Comparison of ENCODE assay signal across 39 cellular contexts in the genomic region with DNA sequence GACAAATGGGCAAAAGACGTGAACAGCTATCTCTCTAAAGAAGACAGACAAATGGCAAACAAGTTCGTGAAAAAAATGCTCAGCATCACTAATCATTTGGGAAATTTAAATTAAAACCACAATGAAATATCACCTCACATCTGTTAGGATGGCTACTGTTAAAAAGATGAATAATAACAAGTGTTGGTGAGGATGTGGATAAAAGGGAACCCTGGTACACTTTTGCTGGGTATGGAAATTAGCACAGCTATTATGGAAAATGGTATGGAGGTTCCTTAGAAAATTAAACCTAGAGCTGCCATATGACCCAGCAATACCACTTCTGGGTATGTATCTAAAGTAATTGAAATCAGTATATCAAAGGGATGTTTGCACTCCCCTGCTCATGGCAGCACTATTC. TPM values are rescaled to one million over a fixed set of nuclear protein-coding genes. Genes with fewer than 3 reads are reported as not detected.
"Had no signal": no experiment of that assay in that cellular context is flagged by ENCODE, and none has a peak within 500 bp of the region (broad histone marks: within the 10 kb centered on the region; RNA-seq: fewer than 3 reads in every experiment).

No MANE protein-coding gene starts in this region.

- H3K4me1 ChIP-seq: ascending aorta had no signal

- H3K4me3 ChIP-seq: ascending aorta, cardiac muscle cell had no signal

- H3K4me1 Mint-ChIP-seq: activated B cell treated with CpG ODN at 0.5 μM for 24 hours; activated CD4-positive, alpha-beta T cell treated with anti-CD3 and anti-CD28 coated beads, Interleukin-2, amount 10 ng/mL, durations not matched to agents 24 days and 14 days; activated naive CD4-positive, alpha-beta T cell treated with anti-CD3 and anti-CD28 coated beads, Interleukin-2, amount 10 ng/mL, durations not matched to agents 7 days and 5 days; activated naive CD4-positive, alpha-beta T cell treated with anti-CD3 and anti-CD28 coated beads, Interleukin-2, amount 50 U/mL, for 24 hours; activated naive CD8-positive, alpha-beta T cell treated with anti-CD3 and anti-CD28 coated beads, Interleukin-2, amount 10 ng/mL, durations not matched to agents 7 days and 5 days; activated naive CD8-positive, alpha-beta T cell treated with anti-CD3 and anti-CD28 coated beads, Interleukin-2, amount 50 U/mL, for 24 hours; brain; central memory CD8-positive, alpha-beta T cell had no signal

- H3K36me3 ChIP-seq: ascending aorta, cardiac muscle cell had no signal

- ATAC-seq: activated CD8-positive, alpha-beta T cell treated with anti-CD3 and anti-CD28 coated beads for 36 hours; activated naive CD8-positive, alpha-beta T cell treated with anti-CD3 and anti-CD28 coated beads, Interleukin-2, amount 50 U/mL, for 24 hours; activated T-cell treated with anti-CD3 and anti-CD28 coated beads, Interleukin-2, amount 50 U/mL, for 4 hours had no signal

- H3K27ac ChIP-seq: ascending aorta, cardiac muscle cell, VCaP had no signal

- H3K27ac Mint-ChIP-seq: activated B cell treated with CpG ODN at 0.5 μM for 24 hours; activated CD4-positive, alpha-beta memory T cell treated with anti-CD3 and anti-CD28 coated beads for 36 hours; activated CD4-positive, alpha-beta T cell treated with anti-CD3 and anti-CD28 coated beads, Interleukin-2, amount 10 ng/mL, durations not matched to agents 24 days and 14 days; activated CD8-positive, alpha-beta T cell treated with anti-CD3 and anti-CD28 coated beads for 36 hours; activated naive CD4-positive, alpha-beta T cell treated with anti-CD3 and anti-CD28 coated beads, Interleukin-2, amount 10 ng/mL, durations not matched to agents 7 days and 5 days; activated naive CD4-positive, alpha-beta T cell treated with anti-CD3 and anti-CD28 coated beads, Interleukin-2, amount 50 U/mL, for 24 hours; activated naive CD8-positive, alpha-beta T cell; activated naive CD8-positive, alpha-beta T cell treated with anti-CD3 and anti-CD28 coated beads, Interleukin-2, amount 10 ng/mL, durations not matched to agents 7 days and 5 days; activated naive CD8-positive, alpha-beta T cell treated with anti-CD3 and anti-CD28 coated beads, Interleukin-2, amount 50 U/mL, for 24 hours; activated T-helper 2 cell treated with anti-CD3 and anti-CD28 coated beads, Interferon-gamma antibody, Interleukin-2, Interleukin-4, amounts not matched to agents 10 μg/mL and 5 μg/mL and 100 μg/mL, durations not matched to agents 14 hours and 24 hours and 36 hours; brain; T-helper 1 cell treated with Interleukin-12 subunit alpha and Interleukin-12 subunit beta and Interleukin-4 antibody, amounts not matched to agents 30 μg/mL and 1 μg/mL, for 36 hours; T-helper 2 cell treated with Interferon-gamma antibody and Interleukin-4, amounts not matched to agents 5 μg/mL and 100 μg/mL, for 36 hours had no signal

- H3K4me3 Mint-ChIP-seq: activated B cell treated with CpG ODN at 0.5 μM for 24 hours; activated CD4-positive, alpha-beta memory T cell treated with anti-CD3 and anti-CD28 coated beads for 36 hours; activated CD4-positive, alpha-beta T cell treated with anti-CD3 and anti-CD28 coated beads, Interleukin-2, amount 10 ng/mL, durations not matched to agents 24 days and 14 days; activated CD8-positive, alpha-beta T cell treated with anti-CD3 and anti-CD28 coated beads for 36 hours; activated naive CD4-positive, alpha-beta T cell treated with anti-CD3 and anti-CD28 coated beads, Interleukin-2, amount 10 ng/mL, durations not matched to agents 7 days and 5 days; activated naive CD4-positive, alpha-beta T cell treated with anti-CD3 and anti-CD28 coated beads, Interleukin-2, amount 50 U/mL, for 24 hours; activated naive CD8-positive, alpha-beta T cell; activated naive CD8-positive, alpha-beta T cell treated with anti-CD3 and anti-CD28 coated beads, Interleukin-2, amount 10 ng/mL, durations not matched to agents 7 days and 5 days; activated naive CD8-positive, alpha-beta T cell treated with anti-CD3 and anti-CD28 coated beads, Interleukin-2, amount 50 U/mL, for 24 hours; activated T-cell treated with anti-CD3 and anti-CD28 coated beads, Interleukin-2, amount 50 U/mL, for 4 hours; brain; central memory CD8-positive, alpha-beta T cell; T-helper 1 cell treated with Interleukin-12 subunit alpha and Interleukin-12 subunit beta and Interleukin-4 antibody, amounts not matched to agents 30 μg/mL and 1 μg/mL, for 36 hours; T-helper 2 cell treated with Interferon-gamma antibody and Interleukin-4, amounts not matched to agents 5 μg/mL and 100 μg/mL, for 36 hours had no signal

- DNase-seq: activated B cell treated with CpG ODN at 0.5 μM for 24 hours; activated CD4-positive, alpha-beta memory T cell treated with anti-CD3 and anti-CD28 coated beads for 36 hours; activated CD4-positive, alpha-beta T cell treated with anti-CD3 and anti-CD28 coated beads for 4 hours; activated CD4-positive, alpha-beta T cell treated with anti-CD3 and anti-CD28 coated beads, Interleukin-2, amount 10 ng/mL, durations not matched to agents 24 days and 14 days; activated CD4-positive, alpha-beta T cell treated with anti-CD3 and anti-CD28 coated beads, Interleukin-2, amount 50 U/mL, for 1 hour; activated CD4-positive, alpha-beta T cell treated with anti-CD3 and anti-CD28 coated beads, Interleukin-2, amount 50 U/mL, for 4 hours; activated CD4-positive, CD25-positive, alpha-beta regulatory T cell treated with anti-CD3 and anti-CD28 coated beads, Interleukin-2, amount 50 U/mL, for 72 hours; activated CD8-positive, alpha-beta memory T cell treated with anti-CD3 and anti-CD28 coated beads, Interleukin-2, amount 50 U/mL, for 4 hours; activated CD8-positive, alpha-beta T cell treated with anti-CD3 and anti-CD28 coated beads for 36 hours; activated effector memory CD4-positive, alpha-beta T cell treated with Interleukin-2 at 50 U/mL for 16 hours; activated gamma-delta T cell; activated naive CD4-positive, alpha-beta T cell treated with anti-CD3 and anti-CD28 coated beads, Interleukin-2, amount 10 ng/mL, durations not matched to agents 7 days and 5 days; activated naive CD4-positive, alpha-beta T cell treated with Interleukin-2 at 50 U/mL for 16 hours; activated naive CD8-positive, alpha-beta T cell treated with anti-CD3 and anti-CD28 coated beads, Interleukin-2, amount 10 ng/mL, durations not matched to agents 7 days and 5 days; activated naive CD8-positive, alpha-beta T cell treated with anti-CD3 and anti-CD28 coated beads, Interleukin-2, amount 50 U/mL, for 24 hours; activated T-cell treated with anti-CD3 and anti-CD28 coated beads for 4 hours; activated T-cell treated with anti-CD3 and anti-CD28 coated beads, Interleukin-2, amount 50 U/mL, for 1 hour; activated T-cell treated with anti-CD3 and anti-CD28 coated beads, Interleukin-2, amount 50 U/mL, for 4 hours; amygdala; anterior cingulate cortex; caudate nucleus; cerebellar nuclear complex; T-helper 2 cell; T-helper 9 cell had no signal

- FAIRE-seq: bronchial epithelial cell, TTC549 had no signal

- H3K27me3 ChIP-seq: ascending aorta, cardiac muscle cell had no signal

- H3K36me3 Mint-ChIP-seq: activated CD4-positive, alpha-beta memory T cell treated with anti-CD3 and anti-CD28 coated beads for 36 hours; activated naive CD4-positive, alpha-beta T cell treated with anti-CD3 and anti-CD28 coated beads, Interleukin-2, amount 10 ng/mL, durations not matched to agents 7 days and 5 days; activated naive CD4-positive, alpha-beta T cell treated with anti-CD3 and anti-CD28 coated beads, Interleukin-2, amount 50 U/mL, for 24 hours; activated naive CD8-positive, alpha-beta T cell; activated naive CD8-positive, alpha-beta T cell treated with anti-CD3 and anti-CD28 coated beads, Interleukin-2, amount 10 ng/mL, durations not matched to agents 7 days and 5 days; brain had no signal

RNA-seq across cellular contexts. Expression of a gene that starts 7.1 kb away (rescaled TPM):
- total RNA-seq: activated B cell treated with CpG ODN at 0.5 μM for 24 hours; activated CD4-positive, alpha-beta memory T cell treated with anti-CD3 and anti-CD28 coated beads for 36 hours; activated CD4-positive, alpha-beta T cell treated with anti-CD3 and anti-CD28 coated beads, Interleukin-2, amount 10 ng/mL, durations not matched to agents 24 days and 14 days; activated CD8-positive, alpha-beta memory T cell treated with anti-CD3 and anti-CD28 coated beads for 36 hours; activated CD8-positive, alpha-beta T cell treated with anti-CD3 and anti-CD28 coated beads for 36 hours; activated naive CD8-positive, alpha-beta T cell treated with anti-CD3 and anti-CD28 coated beads, Interleukin-2, amount 10 ng/mL, durations not matched to agents 7 days and 5 days; activated T-cell treated with anti-CD3 and anti-CD28 coated beads, Interleukin-2, amount 50 U/mL, for 4 hours; activated T-helper 2 cell treated with anti-CD3 and anti-CD28 coated beads, Interferon-gamma antibody, Interleukin-2, Interleukin-4, amounts not matched to agents 10 μg/mL and 5 μg/mL and 100 μg/mL, durations not matched to agents 14 hours and 24 hours and 36 hours; ascending aorta; bronchial epithelial cell; cardiac muscle cell; chondrocyte had no signal
- polyA plus RNA-seq: adipose tissue, cardiac muscle cell had no signal

RNA-seq across cellular contexts. Expression of a gene that starts 42.3 kb away (rescaled TPM):
- total RNA-seq: activated B cell treated with CpG ODN at 0.5 μM for 24 hours; activated CD4-positive, alpha-beta memory T cell treated with anti-CD3 and anti-CD28 coated beads for 36 hours; activated CD4-positive, alpha-beta T cell treated with anti-CD3 and anti-CD28 coated beads, Interleukin-2, amount 10 ng/mL, durations not matched to agents 24 days and 14 days; activated CD8-positive, alpha-beta memory T cell treated with anti-CD3 and anti-CD28 coated beads for 36 hours; activated CD8-positive, alpha-beta T cell treated with anti-CD3 and anti-CD28 coated beads for 36 hours; activated naive CD8-positive, alpha-beta T cell treated with anti-CD3 and anti-CD28 coated beads, Interleukin-2, amount 10 ng/mL, durations not matched to agents 7 days and 5 days; activated T-cell treated with anti-CD3 and anti-CD28 coated beads, Interleukin-2, amount 50 U/mL, for 4 hours; activated T-helper 2 cell treated with anti-CD3 and anti-CD28 coated beads, Interferon-gamma antibody, Interleukin-2, Interleukin-4, amounts not matched to agents 10 μg/mL and 5 μg/mL and 100 μg/mL, durations not matched to agents 14 hours and 24 hours and 36 hours; ascending aorta; bronchial epithelial cell; cardiac muscle cell; chondrocyte had no signal
- polyA plus RNA-seq: adipose tissue, cardiac muscle cell had no signal

RNA-seq across cellular contexts. Expression of a gene that starts 44.8 kb away (rescaled TPM):
- total RNA-seq: activated B cell treated with CpG ODN at 0.5 μM for 24 hours; activated CD4-positive, alpha-beta memory T cell treated with anti-CD3 and anti-CD28 coated beads for 36 hours; activated CD4-positive, alpha-beta T cell treated with anti-CD3 and anti-CD28 coated beads, Interleukin-2, amount 10 ng/mL, durations not matched to agents 24 days and 14 days; activated CD8-positive, alpha-beta memory T cell treated with anti-CD3 and anti-CD28 coated beads for 36 hours; activated CD8-positive, alpha-beta T cell treated with anti-CD3 and anti-CD28 coated beads for 36 hours; activated naive CD8-positive, alpha-beta T cell treated with anti-CD3 and anti-CD28 coated beads, Interleukin-2, amount 10 ng/mL, durations not matched to agents 7 days and 5 days; activated T-cell treated with anti-CD3 and anti-CD28 coated beads, Interleukin-2, amount 50 U/mL, for 4 hours; activated T-helper 2 cell treated with anti-CD3 and anti-CD28 coated beads, Interferon-gamma antibody, Interleukin-2, Interleukin-4, amounts not matched to agents 10 μg/mL and 5 μg/mL and 100 μg/mL, durations not matched to agents 14 hours and 24 hours and 36 hours; ascending aorta; bronchial epithelial cell; cardiac muscle cell; chondrocyte had no signal
- polyA plus RNA-seq: adipose tissue, cardiac muscle cell had no signal
